ENCODE assay signal across 8 cellular contexts in genomic region chr1:65067491-65068201, GRCh38.
DNase-seq lines count a peak whose midpoint lies in the region; ATAC-seq and TF ChIP-seq lines count a peak whose summit lies in the region.

No MANE protein-coding gene starts in this region.

- H3K36me3 ChIP-seq in kidney epithelial cell (ENCODE audit: control insufficient read depth, insufficient read depth, low read length): no peaks in the 10 kb centered on the region

- DNase-seq in GM13976 (ENCODE audit: low spot score) (peak; percentile 61), NCI-H345 treated with DMSO at 0.1 percent for 48 hours (lab: John Stamatoyannopoulos, UW; ENCODE audit: unreplicated experiment) (peak; percentile 60), dedifferentiated amniotic fluid mesenchymal stem cell (ENCODE audit: extremely low spot score) (peak; percentile 77), kidney epithelial cell (ENCODE audit: low read depth) (peak; percentile 34)
- DNase-seq in activated CD4-positive, alpha-beta T cell treated with anti-CD3 and anti-CD28 coated beads for 24 hours (ENCODE audit: low read depth in 2 of 2): peak; percentile 23
- DNase-seq in stimulated activated CD4-positive, alpha-beta T cell treated with anti-CD3 and anti-CD28 coated beads, Interleukin-12 subunit alpha, Interleukin-12 subunit beta, amount 100 ng/mL, for 4 hours: peak; percentile 41

- ATAC-seq in HG03066 (IDR thresholded peaks at IDR 0.05; ENCODE audit: low read depth, unreplicated experiment): peak; percentile 34
- ATAC-seq in HG03097 (IDR thresholded peaks at IDR 0.05; ENCODE audit: low FRiP score, unreplicated experiment): no peak

- no peaks in the 10 kb centered on the region for H3K27me3 ChIP-seq in kidney epithelial cell (ENCODE audit: control insufficient read depth, insufficient read depth, low read length)

- in situ Hi-C loops in GM13976 (cut with MboI; ENCODE audit: low sequenced_read_pairs, unreplicated experiment): loop anchor here (25.0 kb wide), 1 partner anchor 620 kb away; no protein-coding TSS in a partner anchor

- TF ChIP-seq CTCF in GM13976 (IDR thresholded peaks at IDR 0.05; ENCODE audit: borderline replicate concordance, control extremely low read depth, extremely low read depth, insufficient read depth, missing control alignments) (no peak), kidney epithelial cell (IDR thresholded peaks at IDR 0.05; ENCODE audit: insufficient read depth, low read length, poor library complexity, severe bottlenecking) (no peak)

- H3K4me3 ChIP-seq in kidney epithelial cell (ENCODE audit: low read depth, low read length): peak overlapping the region; percentile 82

Comparison
In these comparisons a context has a peak if more than half of its experiments do, and no peak if none do; other contexts are left out.
1. DNase-seq: peak in every context shown above with its lines; median percentile 77 in dedifferentiated amniotic fluid mesenchymal stem cell; 61 in GM13976; 60 in NCI-H345 treated with DMSO at 0.1 percent for 48 hours; 41 in stimulated activated CD4-positive, alpha-beta T cell treated with anti-CD3 and anti-CD28 coated beads, Interleukin-12 subunit alpha, Interleukin-12 subunit beta, amount 100 ng/mL, for 4 hours; 34 in kidney epithelial cell; 23 in activated CD4-positive, alpha-beta T cell treated with anti-CD3 and anti-CD28 coated beads for 24 hours.